1 cellular context compared by ENCODE assay signal in genomic region chr11:67630230-67630942, GRCh38.
TF ChIP-seq lines count a peak whose summit lies in the region.

No MANE protein-coding gene starts in this region.

TF ChIP-seq in HepG2, 621 proteins besides CTCF, POLR2A, EP300 and RAD21 (continued from another document):
- TF ChIP-seq ZNF589 (CRISPR knock-in tag; conservative IDR thresholded peaks at IDR 0.05) (no peak), ESRRA (CRISPR knock-in tag; IDR thresholded peaks at IDR 0.05; ENCODE audit: low read depth) (no peak; the same call in 1 of the 2 replicates), BHLHE40 (IDR thresholded peaks at IDR 0.05; ENCODE audit: low read length) (0 out of 2 replicates have a peak, but pooled peaks have one; percentile 24), ZNF20 (CRISPR knock-in tag; IDR thresholded peaks at IDR 0.05) (no peak), SRF (IDR thresholded peaks at IDR 0.05; ENCODE audit: low read depth, low read length) (no peak), MATR3 (CRISPR knock-in tag; IDR thresholded peaks at IDR 0.05) (no peak), GATAD2A (CRISPR knock-in tag; IDR thresholded peaks at IDR 0.05) (peak; percentile 71)
TF ChIP-seq in HepG2: peak in this region for 226.
